Comparison of ENCODE assay signal across 24 cellular contexts in the genomic region with DNA sequence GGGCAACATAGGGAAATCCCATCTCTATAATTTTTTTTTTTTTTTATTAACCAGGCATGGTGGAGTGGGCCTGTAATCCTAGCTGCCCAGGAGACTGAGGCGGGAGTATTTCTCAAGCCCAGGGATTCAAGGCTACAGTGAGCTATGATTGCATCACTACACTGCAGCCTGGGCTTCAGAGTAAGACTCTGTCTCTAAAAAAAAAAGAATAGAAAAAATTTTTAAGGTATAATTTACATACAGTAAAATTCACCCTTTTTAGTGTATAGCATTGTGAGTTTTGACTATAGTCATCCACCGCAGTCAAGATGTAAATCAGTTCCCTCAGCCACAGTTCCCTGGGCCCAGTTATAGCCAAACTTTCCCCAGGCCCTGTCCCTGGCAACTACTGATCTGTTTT. TPM values are rescaled to one million over a fixed set of nuclear protein-coding genes. Genes with fewer than 3 reads are reported as not detected.
DNase-seq lines count a peak whose midpoint lies in the region; ATAC-seq, FAIRE-seq and TF ChIP-seq lines count a peak whose summit lies in the region.
"Had no signal": no experiment of that assay in that cellular context is flagged by ENCODE, and none has a peak within 500 bp of the region (broad histone marks: within the 10 kb centered on the region; RNA-seq: fewer than 3 reads in every experiment).

No MANE protein-coding gene starts in this region.

- H2AFZ ChIP-seq in SU-DHL-6 (ENCODE audit: low read depth, low read length, severe bottlenecking) (no peak overlapping the region), mesenchymal stem cell (ENCODE audit: low read depth, low read length) (no peak overlapping the region), PC-9 (no peak overlapping the region)
- H2AFZ ChIP-seq: GM23248, hepatocyte had no signal

- no peak overlapping the region for H4K91ac ChIP-seq in mesenchymal stem cell (ENCODE audit: low read length)

- no peaks in the 10 kb centered on the region for H3K79me1 ChIP-seq in mesenchymal stem cell (replicated peaks; ENCODE audit: low read length, poor library complexity, severe bottlenecking)

- H3K4me1 ChIP-seq in mesenchymal stem cell (ENCODE audit: control insufficient read depth, insufficient read depth, low read depth, low read length) (peaks cover 5% of the 10 kb centered on the region), PC-9 (replicated peaks; ENCODE audit: insufficient read depth) (no peaks in the 10 kb centered on the region)

- no peak overlapping the region for H3K4ac ChIP-seq in mesenchymal stem cell (ENCODE audit: low read depth in 1 of 2, low read length in 2 of 2)

- no peak overlapping the region for H2BK5ac ChIP-seq in mesenchymal stem cell (ENCODE audit: low read depth, low read length, poor library complexity, severe bottlenecking)

- no peak overlapping the region for H3K14ac ChIP-seq in mesenchymal stem cell (ENCODE audit: low read length in 2 of 2)

- DNase-seq in GM12891 (ENCODE audit: insufficient read length, low spot score) (no peak), mesenchymal stem cell (peak; percentile 18), PC-9 (no peak), NCI-H446 treated with DMSO at 0.1 percent for 48 hours (lab: John Stamatoyannopoulos, UW) (no peak), H4 (ENCODE audit: low spot score) (no peak)
- DNase-seq: activated CD4-positive, alpha-beta T cell treated with anti-CD3 and anti-CD28 coated beads, Interleukin-2, amount 10 ng/mL, durations not matched to agents 7 days and 5 days; activated CD8-positive, alpha-beta memory T cell treated with anti-CD3 and anti-CD28 coated beads, Interleukin-2, amount 10 ng/mL, durations not matched to agents 7 days and 5 days; cerebellar nuclear complex; foreskin melanocyte; GF-D8; GM23248; KBM-7; NCI-H1694 treated with DMSO at 0.1 percent for 48 hours; NCI-H774; Right ventricle myocardium superior; stimulated activated naive CD4-positive, alpha-beta T cell treated with Interleukin-2 at 50 U/mL for 16 hours; T-cell had no signal

- no peak overlapping the region for H2BK12ac ChIP-seq in mesenchymal stem cell (ENCODE audit: low read length in 2 of 2)

- H3K23ac ChIP-seq in mesenchymal stem cell (ENCODE audit: low read length in 2 of 2): no peak overlapping the region

- TF ChIP-seq CTCF in SU-DHL-6 (IDR thresholded peaks at IDR 0.05; ENCODE audit: insufficient read depth, low read length, poor library complexity, severe bottlenecking) (no peak), PC-9 (conservative IDR thresholded peaks at IDR 0.05) (no peak)

- H3K36me3 ChIP-seq in SU-DHL-6 (ENCODE audit: low read length): peaks cover 25% of the 10 kb centered on the region
- no peaks in the 10 kb centered on the region for H3K36me3 ChIP-seq in mesenchymal stem cell (ENCODE audit: control insufficient read depth in 1 of 2, insufficient read depth in 2 of 2, low read depth in 1 of 2, low read length in 2 of 2)
- no peaks in the 10 kb centered on the region for H3K36me3 ChIP-seq in PC-9 (ENCODE audit: low read depth)

- FAIRE-seq in GM12891 (lab: Jason Lieb, UNC): peak; percentile 79

- POLR2A ChIA-PET in PC-9 (lab: Charles Lee; ENCODE audit: unreplicated experiment): no interaction called here

- H3K27ac ChIP-seq in SU-DHL-6 (ENCODE audit: low read depth, low read length) (peak overlapping the region; percentile 99), mesenchymal stem cell (ENCODE audit: low read length, poor library complexity, severe bottlenecking) (no peak overlapping the region), PC-9 (no peak overlapping the region)
- H3K27ac ChIP-seq: GM23248, hepatocyte, skin epidermis had no signal

- H4K8ac ChIP-seq in mesenchymal stem cell (ENCODE audit: low read length): no peak overlapping the region

- peaks cover 55% of the 10 kb centered on the region for H3F3A ChIP-seq in SU-DHL-6 (ENCODE audit: insufficient read depth)
- no peaks in the 10 kb centered on the region for H3F3A ChIP-seq in PC-9 (ENCODE audit: insufficient read depth, low read depth)

- H3K79me2 ChIP-seq in SU-DHL-6 (ENCODE audit: insufficient read depth, low read length) (peaks cover 50% of the 10 kb centered on the region), PC-9 (ENCODE audit: low read depth) (no peaks in the 10 kb centered on the region)
- H3K79me2 ChIP-seq: hepatocyte had no signal

- H3K4me3 ChIP-seq in SU-DHL-6 (ENCODE audit: insufficient read depth, low read length, poor library complexity, severe bottlenecking) (no peak overlapping the region), mesenchymal stem cell (ENCODE audit: insufficient read depth in 1 of 2, low read depth in 1 of 2, low read length in 2 of 2) (no peak overlapping the region), PC-9 (no peak overlapping the region)
- H3K4me3 ChIP-seq: GM23248, hepatocyte, skin epidermis had no signal

- WGBS in mesenchymal stem cell: 100% methylated on average over 1 of the region's 2 CpGs

- peak overlapping the region; percentile 62 for H3K9ac ChIP-seq in SU-DHL-6 (ENCODE audit: low read length)
- no peak overlapping the region for H3K9ac ChIP-seq in mesenchymal stem cell (ENCODE audit: low read length)
- H3K9ac ChIP-seq: GM23248 had no signal

- H2BK120ac ChIP-seq in mesenchymal stem cell (ENCODE audit: low read depth, low read length): no peak overlapping the region

- no peak overlapping the region for H3K18ac ChIP-seq in mesenchymal stem cell (ENCODE audit: low read depth in 1 of 2, low read length in 2 of 2)

- peak overlapping the region; percentile 65 for H3K4me2 ChIP-seq in SU-DHL-6 (ENCODE audit: low read depth, low read length, poor library complexity, severe bottlenecking)
- no peak overlapping the region for H3K4me2 ChIP-seq in mesenchymal stem cell (ENCODE audit: low read length, poor library complexity, severe bottlenecking)
- no peak overlapping the region for H3K4me2 ChIP-seq in PC-9
- H3K4me2 ChIP-seq: hepatocyte had no signal

- H3K9me3 ChIP-seq in SU-DHL-6 (ENCODE audit: insufficient read depth, low read length) (no peaks in the 10 kb centered on the region), mesenchymal stem cell (ENCODE audit: control insufficient read depth, low read length) (no peaks in the 10 kb centered on the region), PC-9 (ENCODE audit: insufficient read depth, low read depth) (peaks cover 11% of the 10 kb centered on the region; the same call in 1 of the 2 replicates)

- no peak overlapping the region for H2BK15ac ChIP-seq in mesenchymal stem cell (ENCODE audit: low read depth, poor library complexity, severe bottlenecking)

- intact Hi-C loops in PC-9 (cut with micrococcal nuclease; ENCODE audit: unreplicated experiment): no loop called here

- peak; percentile 22 for ATAC-seq in HG02981 (IDR thresholded peaks at IDR 0.05; ENCODE audit: unreplicated experiment)
- no peak for ATAC-seq in activated CD4-positive, CD25-positive, alpha-beta regulatory T cell treated with anti-CD3 and anti-CD28 coated beads, Interleukin-2, amount 50 U/mL, for 24 hours
- ATAC-seq: activated CD8-positive, alpha-beta memory T cell treated with anti-CD3 and anti-CD28 coated beads, Interleukin-2, amount 10 ng/mL, durations not matched to agents 7 days and 5 days; activated naive CD4-positive, alpha-beta T cell treated with anti-CD3 and anti-CD28 coated beads, Interleukin-2, amount 50 U/mL, for 72 hours; activated T-helper 17 cell treated with anti-CD3 and anti-CD28 coated beads, Interleukin-2, amount 50 U/mL, for 72 hours; T-cell had no signal

- BruUV-seq in PC-9 (replicated peaks; lab: Mats Ljungman, UMichigan): no TSS peak

- H3K9me2 ChIP-seq in SU-DHL-6 (replicated peaks; ENCODE audit: insufficient read depth, low read length) (no peaks in the 10 kb centered on the region), PC-9 (ENCODE audit: insufficient read depth) (no peaks in the 10 kb centered on the region)

- no peak for TF ChIP-seq POLR2A in GM12891 (IDR thresholded peaks at IDR 0.05; ENCODE audit: low read depth, low read length)

- H4K20me1 ChIP-seq in SU-DHL-6 (ENCODE audit: low read depth, low read length) (no peaks in the 10 kb centered on the region), PC-9 (ENCODE audit: insufficient read depth) (no peaks in the 10 kb centered on the region)

- CTCF ChIA-PET in PC-9 (lab: Charles Lee): no interaction called here

- H3K27me3 ChIP-seq in SU-DHL-6 (ENCODE audit: low read length) (no peaks in the 10 kb centered on the region), mesenchymal stem cell (ENCODE audit: control insufficient read depth in 1 of 2, insufficient read depth in 1 of 2, low read length in 2 of 2) (no peaks in the 10 kb centered on the region), PC-9 (ENCODE audit: insufficient read depth, low read depth) (no peaks in the 10 kb centered on the region)
- H3K27me3 ChIP-seq: hepatocyte had no signal

- H2AK5ac ChIP-seq in mesenchymal stem cell (ENCODE audit: low read length, severe bottlenecking): no peak overlapping the region

TF ChIP-seq in GM12891, 5 proteins besides CTCF, POLR2A, EP300 and RAD21:
- TF ChIP-seq PAX5 (IDR thresholded peaks at IDR 0.05; ENCODE audit: insufficient read depth, low read length, severe bottlenecking): no peak
- no peak for TF ChIP-seq TAF1 (IDR thresholded peaks at IDR 0.05; ENCODE audit: low read depth, low read length)
- no peak for TF ChIP-seq POU2F2 (IDR thresholded peaks at IDR 0.05; ENCODE audit: low read depth, low read length)
- TF ChIP-seq POLR2AphosphoS5 (IDR thresholded peaks at IDR 0.05; ENCODE audit: low read depth, low read length): no peak
- no peak for TF ChIP-seq SPI1 (IDR thresholded peaks at IDR 0.05; ENCODE audit: low read depth, low read length)

RNA-seq across cellular contexts. Expression of gene MSH6, which starts 57.1 kb away (rescaled TPM):
- 25.5 TPM for polyA plus RNA-seq in GM12891 (2012; ENCODE audit: low read depth, missing spikeins)
- polyA plus RNA-seq in mesenchymal stem cell (2013, experiment 1 of 2): 25.6 TPM
- polyA plus RNA-seq in mesenchymal stem cell (2013, experiment 2 of 2): 26.1 TPM
- 105 and 123 TPM in 2 replicates for total RNA-seq in PC-9 (2021)
- 66.7 and 67.8 TPM in 2 replicates for total RNA-seq in H4 (2014; rRNA removed; shearing (Covaris generic))
